Comparison of ENCODE assay signal across 19 cellular contexts in genomic region chr3:47047673-47048072, GRCh38.
DNase-seq lines count a peak whose midpoint lies in the region; ATAC-seq lines count a peak whose summit lies in the region.
"Had no signal": no experiment of that assay in that cellular context is flagged by ENCODE, and none has a peak within 500 bp of the region (broad histone marks: within the 10 kb centered on the region; RNA-seq: fewer than 3 reads in every experiment).

No MANE protein-coding gene starts in this region.

- H3K4me3 Mint-ChIP-seq in activated CD4-positive, alpha-beta T cell treated with anti-CD3 and anti-CD28 coated beads for 36 hours: no peak overlapping the region
- no peak overlapping the region for H3K4me3 Mint-ChIP-seq in IgD-negative memory B cell
- H3K4me3 Mint-ChIP-seq in activated naive CD8-positive, alpha-beta T cell treated with anti-CD3 and anti-CD28 coated beads, Interleukin-2, amount 10 ng/mL, durations not matched to agents 7 days and 5 days: no peak overlapping the region
- no peak overlapping the region for H3K4me3 Mint-ChIP-seq in natural killer cell treated with Interleukin-12 subunit alpha and Interleukin-12 subunit beta and Interleukin-15 and Interleukin-18, amount 100 ng/mL, for 72 hours
- H3K4me3 Mint-ChIP-seq: T-helper 1 cell treated with Interleukin-12 subunit alpha and Interleukin-12 subunit beta and Interleukin-4 antibody, amounts not matched to agents 30 μg/mL and 1 μg/mL, for 36 hours had no signal

- intact Hi-C loops in activated CD4-positive, alpha-beta T cell treated with anti-CD3 and anti-CD28 coated beads for 36 hours (cut with DNase I, micrococcal nuclease): no loop called here

- POLR2A ChIA-PET in activated CD4-positive, alpha-beta T cell treated with anti-CD3 and anti-CD28 coated beads for 36 hours (lab: Charles Lee): interaction anchor here (0.6 kb wide), 1 partner anchor 266 kb away, joined by 4 read pairs; no protein-coding TSS in a partner anchor
- POLR2A ChIA-PET in activated naive CD8-positive, alpha-beta T cell treated with anti-CD3 and anti-CD28 coated beads, Interleukin-2, amount 10 ng/mL, durations not matched to agents 7 days and 5 days (lab: Charles Lee): no interaction called here

- no peaks in the 10 kb centered on the region for H3K9me3 Mint-ChIP-seq in activated CD4-positive, alpha-beta T cell treated with anti-CD3 and anti-CD28 coated beads for 36 hours (ENCODE audit: low read depth)
- H3K9me3 Mint-ChIP-seq in IgD-negative memory B cell: no peaks in the 10 kb centered on the region
- no peaks in the 10 kb centered on the region for H3K9me3 Mint-ChIP-seq in activated naive CD8-positive, alpha-beta T cell treated with anti-CD3 and anti-CD28 coated beads, Interleukin-2, amount 10 ng/mL, durations not matched to agents 7 days and 5 days
- no peaks in the 10 kb centered on the region for H3K9me3 Mint-ChIP-seq in natural killer cell treated with Interleukin-12 subunit alpha and Interleukin-12 subunit beta and Interleukin-15 and Interleukin-18, amount 100 ng/mL, for 72 hours
- H3K9me3 Mint-ChIP-seq: T-helper 1 cell treated with Interleukin-12 subunit alpha and Interleukin-12 subunit beta and Interleukin-4 antibody, amounts not matched to agents 30 μg/mL and 1 μg/mL, for 36 hours had no signal

- no peak overlapping the region for H3K27ac Mint-ChIP-seq in activated CD4-positive, alpha-beta T cell treated with anti-CD3 and anti-CD28 coated beads for 36 hours
- peak overlapping the region; percentile 2 to 4 (median 2) for H3K27ac Mint-ChIP-seq in IgD-negative memory B cell
- H3K27ac Mint-ChIP-seq in activated naive CD8-positive, alpha-beta T cell treated with anti-CD3 and anti-CD28 coated beads, Interleukin-2, amount 10 ng/mL, durations not matched to agents 7 days and 5 days: peak overlapping the region; percentile 38
- peak overlapping the region; percentile 35 to 79 for H3K27ac Mint-ChIP-seq in natural killer cell treated with Interleukin-12 subunit alpha and Interleukin-12 subunit beta and Interleukin-15 and Interleukin-18, amount 100 ng/mL, for 72 hours
- H3K27ac Mint-ChIP-seq: T-helper 1 cell treated with Interleukin-12 subunit alpha and Interleukin-12 subunit beta and Interleukin-4 antibody, amounts not matched to agents 30 μg/mL and 1 μg/mL, for 36 hours had no signal

- CTCF ChIA-PET in activated CD4-positive, alpha-beta T cell treated with anti-CD3 and anti-CD28 coated beads for 36 hours (lab: Charles Lee): interaction anchor here (1.1 kb wide), 1 partner anchor 138 kb away, joined by 3 read pairs; no protein-coding TSS in a partner anchor

- ATAC-seq in activated CD4-positive, alpha-beta T cell treated with anti-CD3 and anti-CD28 coated beads for 36 hours: peak; percentile 77
- ATAC-seq in activated naive CD8-positive, alpha-beta T cell treated with anti-CD3 and anti-CD28 coated beads, Interleukin-2, amount 10 ng/mL, durations not matched to agents 7 days and 5 days (ENCODE audit: low read depth): peak; percentile 26
- peak; percentile 69 to 72 for ATAC-seq in natural killer cell treated with Interleukin-12 subunit alpha and Interleukin-12 subunit beta and Interleukin-15 and Interleukin-18, amount 100 ng/mL, for 72 hours
- ATAC-seq in esophagus mucosa: no peak
- ATAC-seq: foreskin keratinocyte, Right ventricle myocardium inferior had no signal

- no peaks in the 10 kb centered on the region for H3K27me3 Mint-ChIP-seq in activated CD4-positive, alpha-beta T cell treated with anti-CD3 and anti-CD28 coated beads for 36 hours
- H3K27me3 Mint-ChIP-seq in IgD-negative memory B cell: no peaks in the 10 kb centered on the region
- H3K27me3 Mint-ChIP-seq in activated naive CD8-positive, alpha-beta T cell treated with anti-CD3 and anti-CD28 coated beads, Interleukin-2, amount 10 ng/mL, durations not matched to agents 7 days and 5 days: no peaks in the 10 kb centered on the region
- H3K27me3 Mint-ChIP-seq in natural killer cell treated with Interleukin-12 subunit alpha and Interleukin-12 subunit beta and Interleukin-15 and Interleukin-18, amount 100 ng/mL, for 72 hours: no peaks in the 10 kb centered on the region

- peaks cover 9% of the 10 kb centered on the region for H3K36me3 Mint-ChIP-seq in activated CD4-positive, alpha-beta T cell treated with anti-CD3 and anti-CD28 coated beads for 36 hours (ENCODE audit: low read depth)
- H3K36me3 Mint-ChIP-seq in IgD-negative memory B cell: peaks cover 3% of the 10 kb centered on the region
- H3K36me3 Mint-ChIP-seq in activated naive CD8-positive, alpha-beta T cell treated with anti-CD3 and anti-CD28 coated beads, Interleukin-2, amount 10 ng/mL, durations not matched to agents 7 days and 5 days: peaks cover 14% of the 10 kb centered on the region
- H3K36me3 Mint-ChIP-seq in natural killer cell treated with Interleukin-12 subunit alpha and Interleukin-12 subunit beta and Interleukin-15 and Interleukin-18, amount 100 ng/mL, for 72 hours: no peaks in the 10 kb centered on the region

- no peak for DNase-seq in activated CD4-positive, alpha-beta T cell treated with anti-CD3 and anti-CD28 coated beads for 36 hours
- DNase-seq in activated CD4-positive, alpha-beta T cell treated with anti-CD3 and anti-CD28 coated beads for 1 hour: no peak
- DNase-seq in activated naive CD8-positive, alpha-beta T cell treated with anti-CD3 and anti-CD28 coated beads, Interleukin-2, amount 10 ng/mL, durations not matched to agents 7 days and 5 days: no peak
- DNase-seq in natural killer cell treated with Interleukin-12 subunit alpha and Interleukin-12 subunit beta and Interleukin-15 and Interleukin-18, amount 100 ng/mL, for 72 hours (ENCODE audit: low spot score): no peak
- no peak for DNase-seq in GM19238 (ENCODE audit: insufficient read length, low spot score)
- DNase-seq in NCI-H2196 (lab: John Stamatoyannopoulos, UW; ENCODE audit: unreplicated experiment): no peak
- DNase-seq: 8988T, anterior cingulate cortex, C1 segment of cervical spinal cord, DND-41, foreskin keratinocyte, KBM-7, NCI-H1105 treated with DMSO at 0.1 percent for 48 hours, small intestine, trophoblast cell had no signal

- peaks cover 11% of the 10 kb centered on the region for H3K4me1 Mint-ChIP-seq in activated CD4-positive, alpha-beta T cell treated with anti-CD3 and anti-CD28 coated beads for 36 hours
- peaks cover 2 to 23% (median 8%) of the 10 kb centered on the region in 3 donors for H3K4me1 Mint-ChIP-seq in IgD-negative memory B cell
- peaks cover 7% of the 10 kb centered on the region for H3K4me1 Mint-ChIP-seq in activated naive CD8-positive, alpha-beta T cell treated with anti-CD3 and anti-CD28 coated beads, Interleukin-2, amount 10 ng/mL, durations not matched to agents 7 days and 5 days
- H3K4me1 Mint-ChIP-seq in natural killer cell treated with Interleukin-12 subunit alpha and Interleukin-12 subunit beta and Interleukin-15 and Interleukin-18, amount 100 ng/mL, for 72 hours (ENCODE audit: low read depth in 2 of 2): peaks cover 13 to 15% of the 10 kb centered on the region in 2 donors
